Comparison of ENCODE assay signal across 7 cellular contexts in genomic region chr7:98770085-98770484, GRCh38.
A peak's percentile ranks its signal among the peaks of the same experiment; 100 is the strongest.
DNase-seq lines count a peak whose midpoint lies in the region; ATAC-seq, FAIRE-seq and TF ChIP-seq lines count a peak whose summit lies in the region.
"Not testable (repeated sequence)": the region's sequence is repeated elsewhere in the genome, so short reads cannot be mapped to it uniquely, and the experiment has no call there.

No MANE protein-coding gene starts in this region.

- H3K9me2 ChIP-seq in GM23338 (ENCODE audit: insufficient read depth), result not testable (repeated sequence)

- H3K4me1 ChIP-seq in A549; K562 (replicated peaks in 1 of 2; ENCODE audit: control insufficient read depth in 2 of 2, insufficient read depth in 2 of 2, low read length in 2 of 2): not testable (repeated sequence)
- H3K4me1 ChIP-seq in BLaER1 (peaks cover 61% of the 10 kb centered on the region), GM23338 (ENCODE audit: insufficient read depth) (peaks cover 18% of the 10 kb centered on the region), neural progenitor cell (peaks cover 10% of the 10 kb centered on the region)
- H3K4me1 ChIP-seq in BLaER1 treated with 17β-estradiol and CSF1 and Interleukin-3, amounts not matched to agents 10 nM and 100 nM, result peaks cover 36 to 63% (median 59%) of the 10 kb centered on the region in 10 experiments

- not testable (repeated sequence) for TF ChIP-seq CTCF in A549 (IDR thresholded peaks at IDR 0.05); GM23338 (conservative IDR thresholded peaks at IDR 0.05; ENCODE audit: low read depth in 2 of 2); K562 (IDR thresholded peaks at IDR 0.05 in 2 of 3, conservative IDR thresholded peaks at IDR 0.05 in 1 of 3; ENCODE audit: insufficient read depth in 2 of 3, low read depth in 1 of 3, low read length in 3 of 3); glutamatergic neuron (IDR thresholded peaks at IDR 0.05; ENCODE audit: partially characterized antibody, unreplicated experiment); neural progenitor cell (IDR thresholded peaks at IDR 0.05)

- H4K20me1 ChIP-seq in BLaER1; BLaER1 treated with 17β-estradiol and CSF1 and Interleukin-3, amounts not matched to agents 10 nM and 100 nM; GM23338 (replicated peaks; ENCODE audit: insufficient read depth); K562 (replicated peaks; ENCODE audit: control insufficient read depth, insufficient read depth, low read length); neural progenitor cell (ENCODE audit: low read depth): not testable (repeated sequence)

- H3K27me3 Mint-ChIP-seq in GM23338 (ENCODE audit: insufficient read depth, low read depth, poor library complexity) (peaks cover 16% of the 10 kb centered on the region), glutamatergic neuron (ENCODE audit: unreplicated experiment) (peaks cover 22% of the 10 kb centered on the region)
- not testable (repeated sequence) for H3K27me3 Mint-ChIP-seq in neural progenitor cell (ENCODE audit: insufficient read depth, low read depth)

- peak overlapping the region; percentile 32; the same call in 1 of the 2 replicates for H2AFZ ChIP-seq in GM23338
- not testable (repeated sequence) for H2AFZ ChIP-seq in K562 (ENCODE audit: low read depth, low read length); neural progenitor cell (replicated peaks)

- not testable (repeated sequence) for H3K4me3 Mint-ChIP-seq in GM23338; glutamatergic neuron (ENCODE audit: unreplicated experiment); neural progenitor cell

- H3K9me3 Mint-ChIP-seq in GM23338, neural progenitor cell: not testable (repeated sequence)
- peaks cover 13% of the 10 kb centered on the region for H3K9me3 Mint-ChIP-seq in glutamatergic neuron (ENCODE audit: unreplicated experiment)

- not testable (repeated sequence) for H3K4me3 ChIP-seq in A549; BLaER1; BLaER1 treated with 17β-estradiol and CSF1 and Interleukin-3, amounts not matched to agents 10 nM and 100 nM; GM23338; K562; neural progenitor cell

- not testable (repeated sequence) for H3K79me2 ChIP-seq in GM23338 (replicated peaks; ENCODE audit: insufficient read depth); K562 (ENCODE audit: control insufficient read depth, insufficient read depth, low read length); neural progenitor cell (ENCODE audit: low read depth)

- POLR2A ChIA-PET in A549 (lab: Yijun Ruan, JAX), result not testable (repeated sequence)
- POLR2A ChIA-PET in K562 (lab: Yijun Ruan, JAX), result interaction anchor here (0.6 kb wide), 2 partner anchors 16 to 90 kb away, joined by 3 read pairs; no protein-coding TSS in a partner anchor

- not testable (repeated sequence) for BruUV-seq in K562 (replicated peaks; lab: Mats Ljungman, UMichigan)

- not testable (repeated sequence) for H3K27me3 ChIP-seq in BLaER1; BLaER1 treated with 17β-estradiol and CSF1 and Interleukin-3, amounts not matched to agents 10 nM and 100 nM; GM23338 (ENCODE audit: insufficient read depth); neural progenitor cell
- H3K27me3 ChIP-seq in K562 (ENCODE audit: control insufficient read depth in 2 of 2, insufficient read depth in 2 of 2, low read length in 2 of 2), result peaks cover 17 to 47% of the 10 kb centered on the region in 2 experiments

- H3K9me1 ChIP-seq in K562 (ENCODE audit: control insufficient read depth, insufficient read depth, low read length), result not testable (repeated sequence)

- not testable (repeated sequence) for TF ChIP-seq RAD21 in A549 (conservative IDR thresholded peaks at IDR 0.05 in 1 of 2, IDR thresholded peaks at IDR 0.05 in 1 of 2); K562 (CRISPR knock-in tag; conservative IDR thresholded peaks at IDR 0.05 in 1 of 2, IDR thresholded peaks at IDR 0.05 in 1 of 2)

- not testable (repeated sequence) for TF ChIP-seq EP300 in A549 (IDR thresholded peaks at IDR 0.05); K562 (IDR thresholded peaks at IDR 0.05; ENCODE audit: low read length)

- not testable (repeated sequence) for H3K36me3 ChIP-seq in BLaER1; BLaER1 treated with 17β-estradiol and CSF1 and Interleukin-3, amounts not matched to agents 10 nM and 100 nM; GM23338 (ENCODE audit: insufficient read depth); K562 (ENCODE audit: control insufficient read depth, insufficient read depth, low read length); neural progenitor cell

- not testable (repeated sequence) for TF ChIP-seq POLR2A in A549 (IDR thresholded peaks at IDR 0.05; ENCODE audit: low read length); K562 (conservative IDR thresholded peaks at IDR 0.05)

- not testable (repeated sequence) for H3F3A ChIP-seq in GM23338 (replicated peaks; ENCODE audit: low read depth); neural progenitor cell (ENCODE audit: low read depth)

- in situ Hi-C loops in K562 (cut with MboI), result not testable (repeated sequence)

- not testable (repeated sequence) for H3K4me2 ChIP-seq in A549; GM23338; K562 (ENCODE audit: insufficient read depth, low read length); neural progenitor cell
- H3K4me2 ChIP-seq in BLaER1, result peak overlapping the region; percentile 92
- H3K4me2 ChIP-seq in BLaER1 treated with 17β-estradiol and CSF1 and Interleukin-3, amounts not matched to agents 10 nM and 100 nM, result peak overlapping the region in 8 of 11 experiments; percentile 45 to 94 (median 83); a peak in 15 of 22 replicates

- not testable (repeated sequence) for H3K27ac ChIP-seq in A549; GM23338 (ENCODE audit: low read depth); K562 (ENCODE audit: extremely low read depth, low read depth, low read length); neural progenitor cell
- H3K27ac ChIP-seq in BLaER1, result peak overlapping the region; percentile 23; the same call in 1 of the 2 replicates
- peak overlapping the region in 7 of 11 experiments; percentile 1 to 56 (median 8); a peak in 6 of 22 replicates for H3K27ac ChIP-seq in BLaER1 treated with 17β-estradiol and CSF1 and Interleukin-3, amounts not matched to agents 10 nM and 100 nM

- H3K36me3 Mint-ChIP-seq in GM23338 (ENCODE audit: low read depth); glutamatergic neuron (ENCODE audit: unreplicated experiment); neural progenitor cell: not testable (repeated sequence)

- not testable (repeated sequence) for H3K27ac Mint-ChIP-seq in GM23338
- H3K27ac Mint-ChIP-seq in glutamatergic neuron (ENCODE audit: unreplicated experiment) (peak overlapping the region; percentile 78), neural progenitor cell (peak overlapping the region; percentile 27)

- not testable (repeated sequence) for H3K9ac ChIP-seq in BLaER1; BLaER1 treated with 17β-estradiol and CSF1 and Interleukin-3, amounts not matched to agents 10 nM and 100 nM; K562 (ENCODE audit: insufficient read depth in 1 of 2, low read depth in 2 of 2, low read length in 2 of 2); neural progenitor cell

- DNase-seq in A549 (ENCODE audit: low read depth in 1 of 2, low spot score in 1 of 2); GM23338 (ENCODE audit: low spot score); K562 (ENCODE audit: extremely low read depth in 1 of 4, low spot score in 3 of 4); glutamatergic neuron; neural progenitor cell (ENCODE audit: low spot score): not testable (repeated sequence)

- FAIRE-seq in A549 (lab: Jason Lieb, UNC); K562 (lab: Jason Lieb, UNC): not testable (repeated sequence)

- CTCF ChIA-PET in A549 (lab: Yijun Ruan, JAX), result interaction anchor here (1.5 to 2.0 kb wide), 2 partner anchors 25 to 71 kb away, joined by 3 to 5 read pairs; no protein-coding TSS in a partner anchor
- CTCF ChIA-PET in K562 (lab: Yijun Ruan, JAX; ENCODE audit: low intra/inter-chr PET ratio), result not testable (repeated sequence)

- 54% methylated on average over 5 of the region's 5 CpGs for WGBS in A549 (ENCODE audit: missing lambda C conversion rate)
- 0% methylated on average over 5 of the region's 5 CpGs for WGBS in K562 (ENCODE audit: insufficient coverage, low coverage, missing lambda C conversion rate)

- not testable (repeated sequence) for ATAC-seq in A549, GM23338, K562

- intact Hi-C loops in K562 (cut with micrococcal nuclease), result not testable (repeated sequence)

- not testable (repeated sequence) for H3K9me3 ChIP-seq in A549; BLaER1; BLaER1 treated with 17β-estradiol and CSF1 and Interleukin-3, amounts not matched to agents 10 nM and 100 nM (replicated peaks in 1 of 11); K562 (replicated peaks; ENCODE audit: control insufficient read depth, insufficient read depth, low read depth, low read length); neural progenitor cell (ENCODE audit: low read depth)

- peaks cover 28% of the 10 kb centered on the region for H3K4me1 Mint-ChIP-seq in GM23338
- peaks cover 33% of the 10 kb centered on the region for H3K4me1 Mint-ChIP-seq in glutamatergic neuron (ENCODE audit: low read depth, unreplicated experiment)
- peaks cover 27% of the 10 kb centered on the region for H3K4me1 Mint-ChIP-seq in neural progenitor cell

TF ChIP-seq in A549, 52 proteins besides CTCF, POLR2A, EP300 and RAD21:
- TF ChIP-seq MAFK (IDR thresholded peaks at IDR 0.05; ENCODE audit: partially characterized antibody), result peak; percentile 62

TF ChIP-seq in K562, 482 proteins besides CTCF, POLR2A, EP300 and RAD21 (continues in another document):
- TF ChIP-seq C11orf30 (IDR thresholded peaks at IDR 0.05; ENCODE audit: low read depth) (peak; percentile 62), ZNF316 (IDR thresholded peaks at IDR 0.05) (peak; percentile 79)
